In the genomic region with DNA sequence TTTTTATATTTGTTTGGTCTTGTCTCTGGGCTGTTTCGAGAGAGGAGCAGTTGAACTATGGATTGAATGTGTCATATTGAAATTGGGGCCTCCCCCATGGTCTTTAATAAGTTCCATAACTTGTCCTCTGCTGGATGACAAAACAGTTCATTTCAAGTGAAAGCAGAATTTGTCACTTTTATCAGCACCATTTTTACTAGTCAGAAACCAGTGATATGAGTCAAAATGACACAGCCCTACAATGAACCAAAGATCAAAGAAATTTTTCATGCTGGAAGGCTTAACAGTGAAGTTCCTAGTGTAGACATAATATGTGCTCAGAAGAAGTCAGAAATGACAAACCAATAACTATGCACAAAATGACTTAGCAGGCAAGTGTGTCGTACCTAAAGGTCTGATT, we compare ENCODE assay signal across 18 cellular contexts.
DNase-seq lines count a peak whose midpoint lies in the region; ATAC-seq, FAIRE-seq and TF ChIP-seq lines count a peak whose summit lies in the region.
"Had no signal": no experiment of that assay in that cellular context is flagged by ENCODE, and none has a peak within 500 bp of the region (broad histone marks: within the 10 kb centered on the region; RNA-seq: fewer than 3 reads in every experiment).

No MANE protein-coding gene starts in this region.

- in situ Hi-C loops in GM12878 (cut with MboI) = no loop called here

- H3K4me3 ChIP-seq in GM12878 = no peak overlapping the region
- H3K4me3 ChIP-seq: BLaER1 had no signal

- no peaks in the 10 kb centered on the region for H3K27me3 Mint-ChIP-seq in activated CD4-positive, alpha-beta T cell treated with anti-CD3 and anti-CD28 coated beads for 36 hours
- no peaks in the 10 kb centered on the region for H3K27me3 Mint-ChIP-seq in activated naive CD8-positive, alpha-beta T cell treated with anti-CD3 and anti-CD28 coated beads, Interleukin-2, amount 50 U/mL, for 24 hours
- no peaks in the 10 kb centered on the region for H3K27me3 Mint-ChIP-seq in activated naive CD8-positive, alpha-beta T cell treated with anti-CD3 and anti-CD28 coated beads for 36 hours
- H3K27me3 Mint-ChIP-seq: CD4-positive, CD25-positive, alpha-beta regulatory T cell had no signal

- no peak overlapping the region for H3K9ac ChIP-seq in GM12878 (ENCODE audit: control insufficient read depth, insufficient read depth, low read length)
- H3K9ac ChIP-seq: BLaER1 had no signal

- FAIRE-seq in GM12878 (lab: Jason Lieb, UNC) = no peak
- FAIRE-seq: GM12891, HepG2, HTR-8/SVneo had no signal

- POLR2A ChIA-PET in activated CD4-positive, alpha-beta T cell treated with anti-CD3 and anti-CD28 coated beads for 36 hours (lab: Charles Lee) = no interaction called here
- POLR2A ChIA-PET in GM12878 (lab: Charles Lee) = no interaction called here

- H3K79me2 ChIP-seq in GM12878 (ENCODE audit: control insufficient read depth, insufficient read depth, low read length) = no peaks in the 10 kb centered on the region

- TF ChIP-seq CTCF in GM12878 (IDR thresholded peaks at IDR 0.05 in 2 of 3, conservative IDR thresholded peaks at IDR 0.05 in 1 of 3; ENCODE audit: control insufficient read depth in 2 of 3, extremely low read depth in 1 of 3, insufficient read depth in 1 of 3, low read depth in 3 of 3, low read length in 3 of 3) = no peak

- peaks cover 3% of the 10 kb centered on the region for H3K4me1 Mint-ChIP-seq in activated CD4-positive, alpha-beta T cell treated with anti-CD3 and anti-CD28 coated beads for 36 hours
- H3K4me1 Mint-ChIP-seq in activated naive CD8-positive, alpha-beta T cell treated with anti-CD3 and anti-CD28 coated beads, Interleukin-2, amount 50 U/mL, for 24 hours = peaks cover 2% of the 10 kb centered on the region
- no peaks in the 10 kb centered on the region for H3K4me1 Mint-ChIP-seq in activated naive CD8-positive, alpha-beta T cell treated with anti-CD3 and anti-CD28 coated beads for 36 hours
- H3K4me1 Mint-ChIP-seq: CD4-positive, CD25-positive, alpha-beta regulatory T cell had no signal

- 0% methylated on average over 2 of the region's 2 CpGs for WGBS in GM12878 (ENCODE audit: insufficient coverage, insufficient replicate concordance, low lambda C conversion rate, missing lambda C conversion rate)

- H3K9me3 Mint-ChIP-seq in activated CD4-positive, alpha-beta T cell treated with anti-CD3 and anti-CD28 coated beads for 36 hours (ENCODE audit: low read depth) = no peaks in the 10 kb centered on the region
- no peaks in the 10 kb centered on the region for H3K9me3 Mint-ChIP-seq in activated naive CD8-positive, alpha-beta T cell treated with anti-CD3 and anti-CD28 coated beads, Interleukin-2, amount 50 U/mL, for 24 hours
- no peaks in the 10 kb centered on the region for H3K9me3 Mint-ChIP-seq in activated naive CD8-positive, alpha-beta T cell treated with anti-CD3 and anti-CD28 coated beads for 36 hours

- no peaks in the 10 kb centered on the region for H4K20me1 ChIP-seq in GM12878 (ENCODE audit: control insufficient read depth, insufficient read depth)
- H4K20me1 ChIP-seq: BLaER1 had no signal

- no peaks in the 10 kb centered on the region for H3K36me3 Mint-ChIP-seq in activated CD4-positive, alpha-beta T cell treated with anti-CD3 and anti-CD28 coated beads for 36 hours (ENCODE audit: low read depth)
- no peaks in the 10 kb centered on the region for H3K36me3 Mint-ChIP-seq in activated naive CD8-positive, alpha-beta T cell treated with anti-CD3 and anti-CD28 coated beads, Interleukin-2, amount 50 U/mL, for 24 hours (ENCODE audit: low read depth)
- no peaks in the 10 kb centered on the region for H3K36me3 Mint-ChIP-seq in activated naive CD8-positive, alpha-beta T cell treated with anti-CD3 and anti-CD28 coated beads for 36 hours
- H3K36me3 Mint-ChIP-seq: CD4-positive, CD25-positive, alpha-beta regulatory T cell had no signal

- no peaks in the 10 kb centered on the region for H3K36me3 ChIP-seq in GM12878 (ENCODE audit: control insufficient read depth in 2 of 2, insufficient read depth in 2 of 2, low read length in 1 of 2)
- H3K36me3 ChIP-seq: BLaER1 had no signal

- H3K27ac Mint-ChIP-seq in activated CD4-positive, alpha-beta T cell treated with anti-CD3 and anti-CD28 coated beads for 36 hours = no peak overlapping the region
- no peak overlapping the region for H3K27ac Mint-ChIP-seq in activated naive CD8-positive, alpha-beta T cell treated with anti-CD3 and anti-CD28 coated beads, Interleukin-2, amount 50 U/mL, for 24 hours
- H3K27ac Mint-ChIP-seq in activated naive CD8-positive, alpha-beta T cell treated with anti-CD3 and anti-CD28 coated beads for 36 hours = no peak overlapping the region
- H3K27ac Mint-ChIP-seq: CD4-positive, CD25-positive, alpha-beta regulatory T cell; HFFc6 had no signal

- SMC1A ChIA-PET in GM12878 (lab: Charles Lee; ENCODE audit: uncharacterized antibody, unreplicated experiment) = interaction anchor here (0.9 kb wide), 1 partner anchor 10 kb away, joined by 3 read pairs; no protein-coding TSS in a partner anchor

- BruUV-seq in GM12878 (replicated peaks; lab: Mats Ljungman, UMichigan) = no TSS peak

- RAD21 ChIA-PET in GM12878 (lab: Charles Lee; ENCODE audit: unreplicated experiment) = no interaction called here

- no peak overlapping the region for H3K27ac ChIP-seq in GM12878 (ENCODE audit: control insufficient read depth, insufficient read depth)
- H3K27ac ChIP-seq: BLaER1 had no signal

- no peaks in the 10 kb centered on the region for H3K9me3 ChIP-seq in GM12878 (replicated peaks; ENCODE audit: control insufficient read depth, insufficient read depth, low read length)
- H3K9me3 ChIP-seq: BLaER1 had no signal

- DNase-seq in activated CD4-positive, alpha-beta T cell treated with anti-CD3 and anti-CD28 coated beads for 36 hours = no peak
- DNase-seq in activated CD4-positive, alpha-beta T cell treated with anti-CD3 and anti-CD28 coated beads, Interleukin-2, amount 50 U/mL, for 48 hours = no peak
- no peak for DNase-seq in activated naive CD8-positive, alpha-beta T cell treated with anti-CD3 and anti-CD28 coated beads, Interleukin-2, amount 50 U/mL, for 24 hours
- DNase-seq in activated naive CD8-positive, alpha-beta T cell treated with anti-CD3 and anti-CD28 coated beads for 36 hours = no peak
- no peak for DNase-seq in GM12878 (ENCODE audit: low read depth, low spot score)
- no peak for DNase-seq in activated effector memory CD4-positive, alpha-beta T cell treated with anti-CD3 and anti-CD28 coated beads, Interleukin-2, amount 50 U/mL, for 16 hours
- DNase-seq: 8988T; AML-193; CD4-positive, CD25-positive, alpha-beta regulatory T cell; DMS79; HCEC 1CT; HFFc6 had no signal

- TF ChIP-seq RAD21 in GM12878 (IDR thresholded peaks at IDR 0.05; ENCODE audit: insufficient read depth, low read depth, low read length) = no peak

- no peak overlapping the region for H3K4me3 Mint-ChIP-seq in activated CD4-positive, alpha-beta T cell treated with anti-CD3 and anti-CD28 coated beads for 36 hours
- no peak overlapping the region for H3K4me3 Mint-ChIP-seq in activated naive CD8-positive, alpha-beta T cell treated with anti-CD3 and anti-CD28 coated beads, Interleukin-2, amount 50 U/mL, for 24 hours
- H3K4me3 Mint-ChIP-seq in activated naive CD8-positive, alpha-beta T cell treated with anti-CD3 and anti-CD28 coated beads for 36 hours = no peak overlapping the region
- H3K4me3 Mint-ChIP-seq: CD4-positive, CD25-positive, alpha-beta regulatory T cell; HFFc6 had no signal

- CTCF ChIA-PET in activated CD4-positive, alpha-beta T cell treated with anti-CD3 and anti-CD28 coated beads for 36 hours (lab: Charles Lee) = no interaction called here
- CTCF ChIA-PET in GM12878 (lab: Yijun Ruan, JAX) = no interaction called here

- H2AFZ ChIP-seq in GM12878 (ENCODE audit: control insufficient read depth, low read depth, low read length) = no peak overlapping the region

- no peak for TF ChIP-seq POLR2A in GM12878 (IDR thresholded peaks at IDR 0.05; ENCODE audit: low read depth, low read length)

- H3K27me3 ChIP-seq in GM12878 (replicated peaks in 1 of 2; ENCODE audit: control insufficient read depth in 2 of 2, insufficient read depth in 2 of 2, low read length in 1 of 2) = no peaks in the 10 kb centered on the region; a peak in 1 of 4 replicates
- H3K27me3 ChIP-seq: BLaER1 had no signal

- no peaks in the 10 kb centered on the region for H3K4me1 ChIP-seq in GM12878 (ENCODE audit: control insufficient read depth, insufficient read depth, low read length)
- H3K4me1 ChIP-seq: BLaER1 had no signal

- no peak overlapping the region for H3K4me2 ChIP-seq in GM12878 (ENCODE audit: control insufficient read depth, insufficient read depth)
- H3K4me2 ChIP-seq: BLaER1 had no signal

- intact Hi-C loops in activated CD4-positive, alpha-beta T cell treated with anti-CD3 and anti-CD28 coated beads for 36 hours (cut with DNase I, micrococcal nuclease) = no loop called here
- intact Hi-C loops in GM12878 (cut with micrococcal nuclease; ENCODE audit: unreplicated experiment) = no loop called here

- peak; percentile 88 for ATAC-seq in activated CD4-positive, alpha-beta T cell treated with anti-CD3 and anti-CD28 coated beads for 36 hours
- ATAC-seq in activated naive CD8-positive, alpha-beta T cell treated with anti-CD3 and anti-CD28 coated beads, Interleukin-2, amount 50 U/mL, for 24 hours = peak; percentile 63
- ATAC-seq in HG02885 (IDR thresholded peaks at IDR 0.05; ENCODE audit: poor library complexity, unreplicated experiment) = peak; percentile 50
- ATAC-seq in GM12878 = no peak; the same call in 1 of the 3 replicates
- no peak for ATAC-seq in GM21526 (IDR thresholded peaks at IDR 0.05; ENCODE audit: low FRiP score, unreplicated experiment)
- ATAC-seq: HepG2 had no signal

- TF ChIP-seq EP300 in GM12878 (IDR thresholded peaks at IDR 0.05; ENCODE audit: borderline replicate concordance in 1 of 2, control insufficient read depth in 1 of 2, low read depth in 2 of 2, low read length in 2 of 2) = no peak

Comparison
In these comparisons a context has a peak if more than half of its experiments do, and no peak if none do; other contexts are left out.
1. ATAC-seq: peak in activated CD4-positive, alpha-beta T cell treated with anti-CD3 and anti-CD28 coated beads for 36 hours (single experiment), activated naive CD8-positive, alpha-beta T cell treated with anti-CD3 and anti-CD28 coated beads, Interleukin-2, amount 50 U/mL, for 24 hours (single experiment) and HG02885 (single experiment); none in GM12878 (single experiment) and GM21526 (single experiment).